ENCODE assay signal across 19 cellular contexts in the genomic region with DNA sequence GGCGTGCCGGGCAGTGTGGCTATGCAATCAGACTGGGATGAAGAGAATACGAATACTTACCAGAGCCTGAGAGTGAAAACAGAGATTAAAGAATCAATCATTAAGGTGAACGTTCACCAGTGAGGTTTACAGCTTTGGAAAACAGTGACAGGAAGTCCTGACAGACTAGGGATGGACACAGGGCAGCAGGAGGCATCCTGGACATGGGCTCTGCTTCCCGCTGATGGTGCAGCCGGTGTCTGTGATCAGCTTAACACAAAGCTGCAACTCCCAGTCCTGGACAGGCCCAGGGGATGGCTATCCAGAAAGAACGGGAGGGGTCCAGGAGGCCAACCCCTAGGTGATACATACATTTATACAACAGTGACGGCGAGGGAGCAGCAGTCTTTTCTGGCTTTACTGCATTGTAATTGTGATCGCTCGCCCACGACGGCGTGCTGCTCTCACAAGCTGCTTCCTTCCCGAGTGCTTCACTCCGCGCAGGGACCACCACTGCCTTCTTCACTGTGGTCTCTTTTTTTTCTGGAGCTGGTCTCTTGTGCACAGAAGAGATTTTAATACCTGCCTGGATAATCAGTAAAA. TPM values are rescaled to one million over a fixed set of nuclear protein-coding genes. Genes with fewer than 3 reads are reported as not detected.
"Had no signal": no experiment of that assay in that cellular context is flagged by ENCODE, and none has a peak within 500 bp of the region (broad histone marks: within the 10 kb centered on the region; RNA-seq: fewer than 3 reads in every experiment).

No MANE protein-coding gene starts in this region.

- H3K27ac ChIP-seq: hepatocyte, right atrium auricular region had no signal

- H3K9me3 ChIP-seq: right atrium auricular region had no signal

- H3K27me3 Mint-ChIP-seq: progenitor cell of endocrine pancreas, type B pancreatic cell had no signal

- H3K4me3 Mint-ChIP-seq: nephron progenitor cell; T-helper 2 cell treated with Interferon-gamma antibody and Interleukin-4, amounts not matched to agents 5 μg/mL and 100 μg/mL, for 36 hours; type B pancreatic cell had no signal

- H3K4me3 ChIP-seq: dorsolateral prefrontal cortex, hepatocyte, right atrium auricular region had no signal

- H3K27ac Mint-ChIP-seq: T-helper 2 cell treated with Interferon-gamma antibody and Interleukin-4, amounts not matched to agents 5 μg/mL and 100 μg/mL, for 36 hours; type B pancreatic cell had no signal

- H3K27me3 ChIP-seq: dorsolateral prefrontal cortex, hepatocyte, right atrium auricular region had no signal

- H2AFZ ChIP-seq: hepatocyte had no signal

- ATAC-seq: esophagus mucosa; stimulated activated naive CD8-positive, alpha-beta T cell treated with anti-CD3 and anti-CD28 coated beads, Interleukin-15, Interleukin-2, amounts not matched to agents 100 U/mL and 50 U/mL, for 24 hours had no signal

- H3K9me3 Mint-ChIP-seq: nephron progenitor cell; T-helper 2 cell treated with Interferon-gamma antibody and Interleukin-4, amounts not matched to agents 5 μg/mL and 100 μg/mL, for 36 hours; type B pancreatic cell had no signal

- DNase-seq: activated effector memory CD4-positive, alpha-beta T cell treated with Interleukin-2 at 50 U/mL for 16 hours; activated naive CD4-positive, alpha-beta T cell treated with anti-CD3 and anti-CD28 coated beads, Interleukin-2, amount 50 U/mL, for 16 hours; activated T-cell treated with anti-CD3 and anti-CD28 coated beads, Interleukin-2, amount 50 U/mL, for 1 hour; kidney; mesenchymal stem cell; nephron progenitor cell; occipital lobe; small intestine; stimulated activated CD4-positive, alpha-beta T cell treated with anti-CD3 and anti-CD28 coated beads, Interleukin-4, amount 100 ng/mL, for 24 hours; stimulated activated naive CD8-positive, alpha-beta T cell treated with anti-CD3 and anti-CD28 coated beads, Interleukin-15, Interleukin-2, amounts not matched to agents 100 U/mL and 50 U/mL, for 24 hours; SW 1271 had no signal

- H3K4me2 ChIP-seq: hepatocyte had no signal

RNA-seq across cellular contexts. Expression of a gene that starts 46.9 kb away (rescaled TPM):
- total RNA-seq: SK-MEL-5 had no signal
